Comparison of ENCODE assay signal across 8 cellular contexts in genomic region chr7:151082151-151083070, GRCh38. TPM values are rescaled to one million over a fixed set of nuclear protein-coding genes. Genes with fewer than 3 reads are reported as not detected.
DNase-seq lines count a peak whose midpoint lies in the region; ATAC-seq and TF ChIP-seq lines count a peak whose summit lies in the region.

No MANE protein-coding gene starts in this region.

- no peaks in the 10 kb centered on the region for H4K20me1 ChIP-seq in OCI-LY3 (ENCODE audit: insufficient read depth, low read length)

- H3K27ac Mint-ChIP-seq in CD4-positive, alpha-beta memory T cell: peak overlapping the region; percentile 90 to 99 (median 97)
- H3K27ac Mint-ChIP-seq in endodermal cell: peak overlapping the region; percentile 64

- H3K27ac ChIP-seq in CD4-positive, alpha-beta memory T cell (ENCODE audit: low read depth, low read length): peak overlapping the region; percentile 90
- H3K27ac ChIP-seq in OCI-LY3 (ENCODE audit: low read length) (peak overlapping the region; percentile 74), endodermal cell (ENCODE audit: low read depth, low read length) (no peak overlapping the region)

- CTCF ChIA-PET in CD4-positive, alpha-beta memory T cell (lab: Charles Lee; ENCODE audit: partially characterized antibody): interaction anchor here (2.8 kb wide), 1 partner anchor 54 kb away, joined by 11 read pairs; the partner anchor contains the start of gene ABCB8

- POLR2A ChIA-PET in CD4-positive, alpha-beta memory T cell (lab: Charles Lee; ENCODE audit: partially characterized antibody): interaction anchor here (0.5 to 6.4 kb wide), 13 partner anchors 10 to 265 kb away, joined by 3 to 68 read pairs (median 6); partner anchors contain the start of genes ABCB8, CDK5 and SLC4A2

- H2AFZ ChIP-seq in OCI-LY3 (ENCODE audit: low read depth, low read length) (0 out of 2 replicates have a peak overlapping the region, but pooled peaks have one; percentile 54), neuron (ENCODE audit: low read depth, low read length) (peak overlapping the region; percentile 93)

- H3K9ac ChIP-seq in OCI-LY3 (ENCODE audit: low read length): peak overlapping the region; percentile 89
- H3K9ac ChIP-seq in endodermal cell (ENCODE audit: extremely low read depth, low read length, poor library complexity, severe bottlenecking): peak overlapping the region; percentile 59

- WGBS in endodermal cell (ENCODE audit: insufficient coverage in 1 of 2, insufficient read length in 1 of 2), 2 experiments: 71 to 80% methylated on average over 25 to 42 of the region's 42 CpGs

- H3K4me3 ChIP-seq in CD4-positive, alpha-beta memory T cell (ENCODE audit: low read length in 2 of 2): peak overlapping the region; percentile 29 to 74
- H3K4me3 ChIP-seq in OCI-LY3 (ENCODE audit: low read length) (peak overlapping the region; percentile 93), endodermal cell (ENCODE audit: low read length) (peak overlapping the region; percentile 87), neuron (ENCODE audit: low read length) (peak overlapping the region; percentile 75)

- peaks cover 51% of the 10 kb centered on the region for H3K79me2 ChIP-seq in OCI-LY3 (ENCODE audit: low read length)

- no peaks in the 10 kb centered on the region for H3K9me3 ChIP-seq in CD4-positive, alpha-beta memory T cell (ENCODE audit: control insufficient read depth in 1 of 2, low read length in 2 of 2)
- H3K9me3 ChIP-seq in OCI-LY3 (ENCODE audit: insufficient read depth, low read length) (no peaks in the 10 kb centered on the region), endodermal cell (ENCODE audit: control insufficient read depth, low read length) (no peaks in the 10 kb centered on the region), neuron (ENCODE audit: low read length) (no peaks in the 10 kb centered on the region)

- H3K4me1 Mint-ChIP-seq in CD4-positive, alpha-beta memory T cell: peaks cover 25 to 59% (median 38%) of the 10 kb centered on the region in 4 donors
- peaks cover 31% of the 10 kb centered on the region for H3K4me1 Mint-ChIP-seq in endodermal cell

- peaks cover 0 to 2% (median 0%) of the 10 kb centered on the region in 8 donors for H3K9me3 Mint-ChIP-seq in CD4-positive, alpha-beta memory T cell
- no peaks in the 10 kb centered on the region for H3K9me3 Mint-ChIP-seq in endodermal cell

- H3K27me3 Mint-ChIP-seq in CD4-positive, alpha-beta memory T cell: no peaks in the 10 kb centered on the region
- H3K27me3 Mint-ChIP-seq in endodermal cell (ENCODE audit: insufficient read depth): peaks cover 1% of the 10 kb centered on the region

- DNase-seq in CD4-positive, alpha-beta memory T cell: no peak
- no peak for DNase-seq in endodermal cell
- DNase-seq in NCI-H187 (lab: John Stamatoyannopoulos, UW): no peak
- DNase-seq in HPDE6-E6E7 (ENCODE audit: extremely low spot score): no peak
- no peak for DNase-seq in anterior cingulate cortex (lab: John Stamatoyannopoulos, UW)

- intact Hi-C loops in CD4-positive, alpha-beta memory T cell (cut with micrococcal nuclease): loop anchor here (1.0 to 10.0 kb wide), 3 partner anchors 54 to 150 kb away; partner anchors contain the start of genes ABCB8, CHPF2 and KCNH2

- peaks cover 0 to 18% of the 10 kb centered on the region in 2 donors for H3K36me3 Mint-ChIP-seq in CD4-positive, alpha-beta memory T cell
- peaks cover 6% of the 10 kb centered on the region for H3K36me3 Mint-ChIP-seq in endodermal cell (ENCODE audit: low read depth)

- ATAC-seq in GM18519 (IDR thresholded peaks at IDR 0.05; ENCODE audit: low FRiP score, unreplicated experiment): no peak

- peaks cover 5% of the 10 kb centered on the region for H3K36me3 ChIP-seq in CD4-positive, alpha-beta memory T cell (ENCODE audit: insufficient read depth, low read length)
- peaks cover 4% of the 10 kb centered on the region for H3K36me3 ChIP-seq in OCI-LY3 (replicated peaks; ENCODE audit: low read depth, low read length)
- no peaks in the 10 kb centered on the region for H3K36me3 ChIP-seq in endodermal cell (ENCODE audit: control insufficient read depth, insufficient read depth, low read length)
- peaks cover 6% of the 10 kb centered on the region for H3K36me3 ChIP-seq in neuron (ENCODE audit: insufficient read depth, low read length)

- H3K27me3 ChIP-seq in CD4-positive, alpha-beta memory T cell (ENCODE audit: insufficient read depth, low read length): no peaks in the 10 kb centered on the region
- no peaks in the 10 kb centered on the region for H3K27me3 ChIP-seq in OCI-LY3 (ENCODE audit: low read depth, low read length)
- H3K27me3 ChIP-seq in endodermal cell (ENCODE audit: control insufficient read depth, insufficient read depth, low read length, poor library complexity, severe bottlenecking): peaks cover 6% of the 10 kb centered on the region
- no peaks in the 10 kb centered on the region for H3K27me3 ChIP-seq in neuron (ENCODE audit: insufficient read depth, low read length)

- peak overlapping the region; percentile 84 to 95 (median 92) for H3K4me3 Mint-ChIP-seq in CD4-positive, alpha-beta memory T cell
- H3K4me3 Mint-ChIP-seq in endodermal cell: peak overlapping the region; percentile 76

- H3K4me2 ChIP-seq in OCI-LY3 (ENCODE audit: low read length): peak overlapping the region; percentile 88

- TF ChIP-seq CTCF in OCI-LY3 (IDR thresholded peaks at IDR 0.05; ENCODE audit: low read depth, low read length) (no peak), endodermal cell (conservative IDR thresholded peaks at IDR 0.05) (no peak)

- peaks cover 58% of the 10 kb centered on the region for H3K4me1 ChIP-seq in CD4-positive, alpha-beta memory T cell (ENCODE audit: insufficient read depth, low read length)
- peaks cover 52% of the 10 kb centered on the region for H3K4me1 ChIP-seq in OCI-LY3 (ENCODE audit: low read length)
- peaks cover 20% of the 10 kb centered on the region for H3K4me1 ChIP-seq in endodermal cell (ENCODE audit: control insufficient read depth, insufficient read depth, low read length)
- peaks cover 52% of the 10 kb centered on the region for H3K4me1 ChIP-seq in neuron (ENCODE audit: insufficient read depth, low read length)

RNA-seq across cellular contexts. Expression of gene TMUB1, which starts 0.9 kb away (rescaled TPM):
- total RNA-seq in CD4-positive, alpha-beta memory T cell: 10 to 100 TPM; 42.6 to 48.7 TPM
- polyA plus RNA-seq in CD4-positive, alpha-beta memory T cell: 10 to 100 TPM; 48.9 to 66.7 TPM
- 10 to 100 TPM; 48.1 to 52.6 TPM for total RNA-seq in endodermal cell
- polyA plus RNA-seq in endodermal cell (2013, experiment 1 of 2): 42.7 TPM
- 41.2 TPM for polyA plus RNA-seq in endodermal cell (2013, experiment 2 of 2)

RNA-seq across cellular contexts. Expression of gene FASTK, which starts 1.8 kb away (rescaled TPM):
- total RNA-seq in CD4-positive, alpha-beta memory T cell: 100 to 1,000 TPM; 123 to 126 TPM
- 10 to 100 TPM; 51.2 to 62.2 TPM for polyA plus RNA-seq in CD4-positive, alpha-beta memory T cell
- 10 to 100 TPM; 64.0 to 71.0 TPM for total RNA-seq in endodermal cell
- polyA plus RNA-seq in endodermal cell (2013, experiment 1 of 2): 62.8 TPM
- polyA plus RNA-seq in endodermal cell (2013, experiment 2 of 2): 53.4 TPM

RNA-seq across cellular contexts. Expression of gene AGAP3, which starts 3.9 kb away (rescaled TPM):
- 10 to 100 TPM; 52.9 to 65.8 TPM for total RNA-seq in CD4-positive, alpha-beta memory T cell
- polyA plus RNA-seq in CD4-positive, alpha-beta memory T cell: 1 to 10 TPM; 3.0 to 9.5 TPM
- total RNA-seq in endodermal cell: 100 to 1,000 TPM; 113 to 116 TPM
- polyA plus RNA-seq in endodermal cell (2013, experiment 1 of 2): 65.6 TPM
- polyA plus RNA-seq in endodermal cell (2013, experiment 2 of 2): 64.1 TPM

RNA-seq across cellular contexts. Expression of gene SLC4A2, which starts 23.0 kb away (rescaled TPM):
- total RNA-seq in CD4-positive, alpha-beta memory T cell: 10 to 100 TPM; 82.7 to 84.7 TPM
- 10 to 100 TPM; 12.8 to 24.3 TPM for polyA plus RNA-seq in CD4-positive, alpha-beta memory T cell
- 100 to 1,000 TPM; 265 to 284 TPM for total RNA-seq in endodermal cell
- polyA plus RNA-seq in endodermal cell (2013, experiment 1 of 2): 88.2 TPM
- 83.1 TPM for polyA plus RNA-seq in endodermal cell (2013, experiment 2 of 2)

RNA-seq across cellular contexts. Expression of gene CDK5, which starts 24.7 kb away (rescaled TPM):
- 1 to 10 TPM; 6.3 to 7.5 TPM for total RNA-seq in CD4-positive, alpha-beta memory T cell
- polyA plus RNA-seq in CD4-positive, alpha-beta memory T cell: 10 to 100 TPM; 10.8 to 15.2 TPM
- total RNA-seq in endodermal cell: 10 to 100 TPM; 22.2 to 25.2 TPM
- polyA plus RNA-seq in endodermal cell (2013, experiment 1 of 2): 22.0 TPM
- 18.7 TPM for polyA plus RNA-seq in endodermal cell (2013, experiment 2 of 2)
